8 cellular contexts compared by ENCODE assay signal in genomic region chr14:65096323-65097089, GRCh38. TPM values are rescaled to one million over a fixed set of nuclear protein-coding genes. Genes with fewer than 3 reads are reported as not detected.
DNase-seq lines count a peak whose midpoint lies in the region; ATAC-seq, FAIRE-seq and TF ChIP-seq lines count a peak whose summit lies in the region.

No MANE protein-coding gene starts in this region.

- H3K27me3 ChIP-seq in cardiac muscle cell (no peaks in the 10 kb centered on the region), smooth muscle cell (ENCODE audit: low read depth) (no peaks in the 10 kb centered on the region)

- peaks cover 56% of the 10 kb centered on the region for H3K79me2 ChIP-seq in smooth muscle cell (ENCODE audit: low read depth)

- no peak overlapping the region for H3K9ac ChIP-seq in smooth muscle cell (ENCODE audit: low read depth)

- peaks cover 13 to 46% of the 10 kb centered on the region in 2 donors for H3K36me3 Mint-ChIP-seq in activated T-cell treated with anti-CD3 and anti-CD28 coated beads, Interleukin-2, amount 50 U/mL, for 72 hours (ENCODE audit: insufficient read depth in 2 of 2)

- H3K4me2 ChIP-seq in smooth muscle cell = peak overlapping the region; percentile 67

- peak overlapping the region; percentile 76 for H3K27ac Mint-ChIP-seq in activated T-cell treated with anti-CD3 and anti-CD28 coated beads, Interleukin-2, amount 50 U/mL, for 72 hours

- peak in 1 of 2 donors; percentile 14 for DNase-seq in activated T-cell treated with anti-CD3 and anti-CD28 coated beads, Interleukin-2, amount 50 U/mL, for 72 hours
- DNase-seq in cardiac muscle cell (ENCODE audit: low read depth in 1 of 2, low spot score in 1 of 2) = peak in 1 of 2 donors; percentile 77
- no peak for DNase-seq in smooth muscle cell (lab: John Stamatoyannopoulos, UW; ENCODE audit: unreplicated experiment)
- no peak for DNase-seq in NCI-H2107 (lab: John Stamatoyannopoulos, UW)
- DNase-seq in GM12891 (ENCODE audit: insufficient read length, low spot score) = no peak
- no peak for DNase-seq in C1 segment of cervical spinal cord (lab: John Stamatoyannopoulos, UW)

- H3K9me3 ChIP-seq in HEK293 (ENCODE audit: control insufficient read depth, insufficient read depth, low read depth, low read length) (no peaks in the 10 kb centered on the region), cardiac muscle cell (ENCODE audit: low read depth) (no peaks in the 10 kb centered on the region), smooth muscle cell (replicated peaks; ENCODE audit: low read depth) (no peaks in the 10 kb centered on the region)

- no peak for TF ChIP-seq CTCF in HEK293 (tag by site-specific recombination; IDR thresholded peaks at IDR 0.05)
- TF ChIP-seq CTCF in cardiac muscle cell (IDR thresholded peaks at IDR 0.05; ENCODE audit: low read depth, low read length) = no peak
- TF ChIP-seq CTCF in smooth muscle cell (IDR thresholded peaks at IDR 0.05; ENCODE audit: borderline replicate concordance, insufficient read depth, poor library complexity, severe bottlenecking) = no peak

- H3F3A ChIP-seq in smooth muscle cell (ENCODE audit: low read depth) = peaks cover 28% of the 10 kb centered on the region

- POLR2A ChIA-PET in HEK293 (lab: Yijun Ruan, JAX) = no interaction called here

- H3K36me3 ChIP-seq in HEK293 (ENCODE audit: control insufficient read depth in 2 of 2, insufficient read depth in 1 of 2, low read length in 2 of 2) = peaks cover 9 to 59% of the 10 kb centered on the region in 2 experiments
- H3K36me3 ChIP-seq in cardiac muscle cell = peaks cover 19% of the 10 kb centered on the region
- H3K36me3 ChIP-seq in smooth muscle cell (ENCODE audit: low read depth) = peaks cover 29% of the 10 kb centered on the region

- H3K27ac ChIP-seq in HEK293 (ENCODE audit: extremely low read depth, low read depth, low read length) (peak overlapping the region; percentile 42; the same call in 1 of the 2 replicates), cardiac muscle cell (peak overlapping the region; percentile 10), smooth muscle cell (ENCODE audit: low read depth) (peak overlapping the region; percentile 48)

- TF ChIP-seq POLR2A in GM12891 (IDR thresholded peaks at IDR 0.05; ENCODE audit: low read depth, low read length) = no peak

- peak overlapping the region; percentile 50 to 60 for H3K4me3 Mint-ChIP-seq in activated T-cell treated with anti-CD3 and anti-CD28 coated beads, Interleukin-2, amount 50 U/mL, for 72 hours

- H3K27me3 Mint-ChIP-seq in activated T-cell treated with anti-CD3 and anti-CD28 coated beads, Interleukin-2, amount 50 U/mL, for 72 hours (ENCODE audit: low read depth) = no peaks in the 10 kb centered on the region

- H3K9me3 Mint-ChIP-seq in activated T-cell treated with anti-CD3 and anti-CD28 coated beads, Interleukin-2, amount 50 U/mL, for 72 hours = no peaks in the 10 kb centered on the region

- H4K20me1 ChIP-seq in smooth muscle cell (ENCODE audit: low read depth) = peaks cover 71% of the 10 kb centered on the region

- H3K4me1 Mint-ChIP-seq in activated T-cell treated with anti-CD3 and anti-CD28 coated beads, Interleukin-2, amount 50 U/mL, for 72 hours (ENCODE audit: low read depth) = peaks cover 69% of the 10 kb centered on the region

- H3K4me3 ChIP-seq in HEK293 (ENCODE audit: low read depth, low read length) (no peak overlapping the region), cardiac muscle cell (no peak overlapping the region), smooth muscle cell (no peak overlapping the region)

- peak; percentile 39 to 59 for ATAC-seq in activated T-cell treated with anti-CD3 and anti-CD28 coated beads, Interleukin-2, amount 50 U/mL, for 72 hours (replicated peaks in 1 of 2)
- ATAC-seq in GM21360 (IDR thresholded peaks at IDR 0.05; ENCODE audit: unreplicated experiment) = no peak

- CTCF ChIA-PET in HEK293 (lab: Yijun Ruan, JAX) = no interaction called here

- WGBS in smooth muscle cell (ENCODE audit: low lambda C conversion rate) = 29% methylated on average over 6 of the region's 6 CpGs

- peaks cover 17% of the 10 kb centered on the region for H3K4me1 ChIP-seq in HEK293 (ENCODE audit: control insufficient read depth, insufficient read depth, low read length)
- peaks cover 18% of the 10 kb centered on the region for H3K4me1 ChIP-seq in cardiac muscle cell (ENCODE audit: low read depth)
- peaks cover 8% of the 10 kb centered on the region for H3K4me1 ChIP-seq in smooth muscle cell (ENCODE audit: low read depth)

- FAIRE-seq in GM12891 (lab: Jason Lieb, UNC) = no peak

- H2AFZ ChIP-seq in smooth muscle cell (ENCODE audit: low read depth) = no peak overlapping the region

TF ChIP-seq in HEK293, 187 proteins besides CTCF, POLR2A, EP300 and RAD21 (continues in another document):
- TF ChIP-seq ZNF16 (tag by site-specific recombination; IDR thresholded peaks at IDR 0.05; ENCODE audit: low read depth) = no peak
- no peak for TF ChIP-seq OSR2 (tag by site-specific recombination; IDR thresholded peaks at IDR 0.05)
- TF ChIP-seq ZSCAN23 (tag by site-specific recombination; IDR thresholded peaks at IDR 0.05) = no peak
- no peak for TF ChIP-seq ZNF747 (tag by site-specific recombination; IDR thresholded peaks at IDR 0.05)
- TF ChIP-seq FEZF1 (tag by site-specific recombination; IDR thresholded peaks at IDR 0.05) = no peak
- no peak for TF ChIP-seq ZNF341 (tag by site-specific recombination; IDR thresholded peaks at IDR 0.05; ENCODE audit: low read depth)
- no peak for TF ChIP-seq ZNF292 (tag by site-specific recombination; IDR thresholded peaks at IDR 0.05; ENCODE audit: borderline replicate concordance, low read depth)
- TF ChIP-seq, protein P1, sequence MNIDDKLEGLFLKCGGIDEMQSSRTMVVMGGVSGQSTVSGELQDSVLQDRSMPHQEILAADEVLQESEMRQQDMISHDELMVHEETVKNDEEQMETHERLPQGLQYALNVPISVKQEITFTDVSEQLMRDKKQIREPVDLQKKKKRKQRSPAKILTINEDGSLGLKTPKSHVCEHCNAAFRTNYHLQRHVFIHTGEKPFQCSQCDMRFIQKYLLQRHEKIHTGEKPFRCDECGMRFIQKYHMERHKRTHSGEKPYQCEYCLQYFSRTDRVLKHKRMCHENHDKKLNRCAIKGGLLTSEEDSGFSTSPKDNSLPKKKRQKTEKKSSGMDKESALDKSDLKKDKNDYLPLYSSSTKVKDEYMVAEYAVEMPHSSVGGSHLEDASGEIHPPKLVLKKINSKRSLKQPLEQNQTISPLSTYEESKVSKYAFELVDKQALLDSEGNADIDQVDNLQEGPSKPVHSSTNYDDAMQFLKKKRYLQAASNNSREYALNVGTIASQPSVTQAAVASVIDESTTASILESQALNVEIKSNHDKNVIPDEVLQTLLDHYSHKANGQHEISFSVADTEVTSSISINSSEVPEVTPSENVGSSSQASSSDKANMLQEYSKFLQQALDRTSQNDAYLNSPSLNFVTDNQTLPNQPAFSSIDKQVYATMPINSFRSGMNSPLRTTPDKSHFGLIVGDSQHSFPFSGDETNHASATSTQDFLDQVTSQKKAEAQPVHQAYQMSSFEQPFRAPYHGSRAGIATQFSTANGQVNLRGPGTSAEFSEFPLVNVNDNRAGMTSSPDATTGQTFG (tag by site-specific recombination; IDR thresholded peaks at IDR 0.05; ENCODE audit: borderline replicate concordance) = no peak
- TF ChIP-seq ZNF623 (tag by site-specific recombination; IDR thresholded peaks at IDR 0.05) = no peak
- no peak for TF ChIP-seq HOXA7 (CRISPR knock-in tag; IDR thresholded peaks at IDR 0.05; ENCODE audit: borderline replicate concordance)
- TF ChIP-seq TRIM28 (IDR thresholded peaks at IDR 0.05; ENCODE audit: borderline replicate concordance, low read length) = no peak

TF ChIP-seq in GM12891, 5 proteins besides CTCF, POLR2A, EP300 and RAD21:
- TF ChIP-seq POU2F2 (IDR thresholded peaks at IDR 0.05; ENCODE audit: low read depth, low read length) (no peak), SPI1 (IDR thresholded peaks at IDR 0.05; ENCODE audit: low read depth, low read length) (no peak), TAF1 (IDR thresholded peaks at IDR 0.05; ENCODE audit: low read depth, low read length) (no peak), PAX5 (IDR thresholded peaks at IDR 0.05; ENCODE audit: insufficient read depth, low read length, severe bottlenecking) (no peak), POLR2AphosphoS5 (IDR thresholded peaks at IDR 0.05; ENCODE audit: low read depth, low read length) (no peak)

RNA-seq across cellular contexts. Expression of gene MAX, which starts 5.8 kb away (rescaled TPM):
- 100 to 1,000 TPM; 115 to 118 TPM for total RNA-seq in activated T-cell treated with anti-CD3 and anti-CD28 coated beads, Interleukin-2, amount 50 U/mL, for 72 hours
- 32.6 and 36.2 TPM in 2 replicates for total RNA-seq in cardiac muscle cell
- 39.0 and 43.0 TPM in 2 replicates for polyA plus RNA-seq in cardiac muscle cell
- total RNA-seq in smooth muscle cell = 32.9 and 37.5 TPM in 2 replicates
- polyA plus RNA-seq in smooth muscle cell = 30.1 and 33.5 TPM in 2 replicates
- 56.0 TPM for polyA plus RNA-seq in GM12891 (2012; ENCODE audit: low read depth, missing spikeins)
